ENCODE assay signal across 10 cellular contexts in genomic region chr18:58231930-58232329, GRCh38.
DNase-seq lines count a peak whose midpoint lies in the region; ATAC-seq and TF ChIP-seq lines count a peak whose summit lies in the region.
"Had no signal": no experiment of that assay in that cellular context is flagged by ENCODE, and none has a peak within 500 bp of the region (broad histone marks: within the 10 kb centered on the region; RNA-seq: fewer than 3 reads in every experiment).

No MANE protein-coding gene starts in this region.

- no peaks in the 10 kb centered on the region for H3K79me2 ChIP-seq in Karpas-422 (ENCODE audit: low read length)

- H3K27me3 ChIP-seq in Karpas-422 (ENCODE audit: low read length) (no peaks in the 10 kb centered on the region), uterus (no peaks in the 10 kb centered on the region)
- H3K27me3 ChIP-seq: ascending aorta had no signal

- no peak for TF ChIP-seq POLR2A in uterus (IDR thresholded peaks at IDR 0.05)

- TF ChIP-seq CTCF in choroid plexus epithelial cell (conservative IDR thresholded peaks at IDR 0.05; ENCODE audit: low read depth, low read length) = peak; percentile 59
- TF ChIP-seq CTCF in uterus (IDR thresholded peaks at IDR 0.05) = no peak

- peaks cover 3% of the 10 kb centered on the region; the same call in 1 of the 2 replicates for H3K4me1 ChIP-seq in Karpas-422 (ENCODE audit: low read length)
- H3K4me1 ChIP-seq in uterus = no peaks in the 10 kb centered on the region
- H3K4me1 ChIP-seq: ascending aorta had no signal

- intact Hi-C loops in uterus (cut with DNase I; ENCODE audit: low total_unique reads) = no loop called here

- H3K4me2 ChIP-seq in Karpas-422 (ENCODE audit: low read depth, low read length, poor library complexity, severe bottlenecking) = no peak overlapping the region

- peaks cover 10% of the 10 kb centered on the region; the same call in 1 of the 2 replicates for H4K20me1 ChIP-seq in Karpas-422 (ENCODE audit: insufficient read depth, low read depth, low read length)

- DNase-seq in ELR (ENCODE audit: low read depth) = peak; percentile 35
- DNase-seq in Karpas-422 = peak; percentile 68
- peak; percentile 50 for DNase-seq in choroid plexus epithelial cell (ENCODE audit: low read depth)
- peak; percentile 55 for DNase-seq in myocyte (ENCODE audit: low read depth)
- no peak for DNase-seq in NCI-H128 (lab: John Stamatoyannopoulos, UW; ENCODE audit: unreplicated experiment)
- no peak for DNase-seq in uterus
- DNase-seq in 8988T = no peak
- DNase-seq: T-helper 1 cell had no signal

- H3K36me3 ChIP-seq in Karpas-422 (ENCODE audit: insufficient read depth, low read length) = no peaks in the 10 kb centered on the region
- H3K36me3 ChIP-seq in uterus = no peaks in the 10 kb centered on the region
- H3K36me3 ChIP-seq: ascending aorta had no signal

- no peak overlapping the region for H3K9ac ChIP-seq in Karpas-422 (ENCODE audit: low read length)

- H3K9me2 ChIP-seq in Karpas-422 (replicated peaks; ENCODE audit: insufficient read depth, low read length) = no peaks in the 10 kb centered on the region

- H2AFZ ChIP-seq in Karpas-422 (ENCODE audit: low read length) = no peak overlapping the region

- no peaks in the 10 kb centered on the region for H3K9me3 ChIP-seq in Karpas-422 (ENCODE audit: low read length)
- no peaks in the 10 kb centered on the region for H3K9me3 ChIP-seq in uterus
- H3K9me3 ChIP-seq: ascending aorta had no signal

- ATAC-seq in HG02678 (IDR thresholded peaks at IDR 0.05; ENCODE audit: unreplicated experiment) = no peak

- H3K27ac ChIP-seq in Karpas-422 (ENCODE audit: low read length) = no peak overlapping the region
- H3K27ac ChIP-seq in uterus = no peak overlapping the region
- H3K27ac ChIP-seq: ascending aorta had no signal

- no peak overlapping the region for H3K4me3 ChIP-seq in Karpas-422 (ENCODE audit: low read length)
- H3K4me3 ChIP-seq in choroid plexus epithelial cell (ENCODE audit: low read depth, low read length) = no peak overlapping the region
- no peak overlapping the region for H3K4me3 ChIP-seq in uterus
- H3K4me3 ChIP-seq: ascending aorta had no signal

Comparison
In these comparisons a context has a peak if more than half of its experiments do, and no peak if none do; other contexts are left out.
1. DNase-seq: peak in ELR (single experiment), Karpas-422 (single experiment), choroid plexus epithelial cell (single experiment) and myocyte (single experiment); none in NCI-H128 (single experiment), uterus (0 of 2) and 8988T (single experiment).